In genomic region chr20:45456632-45457031, GRCh38 we compare ENCODE assay signal across 9 cellular contexts. TPM values are rescaled to one million over a fixed set of nuclear protein-coding genes. Genes with fewer than 3 reads are reported as not detected.
DNase-seq lines count a peak whose midpoint lies in the region; ATAC-seq and TF ChIP-seq lines count a peak whose summit lies in the region.
"Had no signal": no experiment of that assay in that cellular context is flagged by ENCODE, and none has a peak within 500 bp of the region (broad histone marks: within the 10 kb centered on the region; RNA-seq: fewer than 3 reads in every experiment).

No MANE protein-coding gene starts in this region.

- TF ChIP-seq EP300 in suprapubic skin (IDR thresholded peaks at IDR 0.05) = no peak

- DNase-seq in NCI-H2081 (lab: John Stamatoyannopoulos, UW) (peak; percentile 33 to 48), NCI-H2081 treated with DMSO at 0.1 percent for 48 hours (lab: John Stamatoyannopoulos, UW) (no peak), M059J (ENCODE audit: low read depth) (peak; percentile 47), mucosa of gallbladder (ENCODE audit: low spot score) (peak; percentile 58), suprapubic skin (ENCODE audit: low spot score in 2 of 2) (no peak), NCI-H2107 (lab: John Stamatoyannopoulos, UW) (no peak)
- DNase-seq in activated naive CD4-positive, alpha-beta T cell treated with anti-CD3 and anti-CD28 coated beads for 36 hours = peak; percentile 74

- H3K4me1 Mint-ChIP-seq in activated naive CD4-positive, alpha-beta T cell treated with anti-CD3 and anti-CD28 coated beads for 36 hours (ENCODE audit: low read depth) = no peaks in the 10 kb centered on the region

- no peak for TF ChIP-seq POLR2A in suprapubic skin (IDR thresholded peaks at IDR 0.05)

- H3K9me3 Mint-ChIP-seq in activated naive CD4-positive, alpha-beta T cell treated with anti-CD3 and anti-CD28 coated beads for 36 hours = no peaks in the 10 kb centered on the region

- H3K27me3 Mint-ChIP-seq in activated naive CD4-positive, alpha-beta T cell treated with anti-CD3 and anti-CD28 coated beads for 36 hours (ENCODE audit: low read depth) = no peaks in the 10 kb centered on the region

- intact Hi-C loops in activated naive CD4-positive, alpha-beta T cell treated with anti-CD3 and anti-CD28 coated beads for 36 hours (cut with micrococcal nuclease) = loop anchor here (1.0 kb wide), 1 partner anchor 315 kb away; no protein-coding TSS in a partner anchor

- 16% methylated on average over 6 of the region's 6 CpGs for WGBS in suprapubic skin

- no peak overlapping the region for H3K27ac ChIP-seq in suprapubic skin
- H3K27ac ChIP-seq: BLaER1 had no signal

- no peaks in the 10 kb centered on the region for H3K36me3 ChIP-seq in suprapubic skin
- H3K36me3 ChIP-seq: BLaER1 had no signal

- CTCF ChIA-PET in activated naive CD4-positive, alpha-beta T cell treated with anti-CD3 and anti-CD28 coated beads for 36 hours (lab: Charles Lee) = interaction anchor here (0.8 to 5.1 kb wide), 4 partner anchors 9 to 314 kb away, joined by 3 to 31 read pairs (median 7); no protein-coding TSS in a partner anchor

- H3K4me1 ChIP-seq in suprapubic skin = no peaks in the 10 kb centered on the region
- H3K4me1 ChIP-seq: BLaER1 had no signal

- peak in 1 of 2 donors; percentile 28 for TF ChIP-seq CTCF in suprapubic skin (IDR thresholded peaks at IDR 0.05)

- H3K27me3 ChIP-seq in suprapubic skin = no peaks in the 10 kb centered on the region
- H3K27me3 ChIP-seq: BLaER1 had no signal

- no peak overlapping the region for H3K27ac Mint-ChIP-seq in activated naive CD4-positive, alpha-beta T cell treated with anti-CD3 and anti-CD28 coated beads for 36 hours

- no peak overlapping the region for H3K4me3 ChIP-seq in suprapubic skin
- H3K4me3 ChIP-seq: BLaER1 had no signal

- no peak for ATAC-seq in HG03045 (IDR thresholded peaks at IDR 0.05; ENCODE audit: unreplicated experiment)

- H3K9me3 ChIP-seq in suprapubic skin = no peaks in the 10 kb centered on the region
- H3K9me3 ChIP-seq: BLaER1 had no signal

- no peak overlapping the region for H3K4me3 Mint-ChIP-seq in activated naive CD4-positive, alpha-beta T cell treated with anti-CD3 and anti-CD28 coated beads for 36 hours

- H3K36me3 Mint-ChIP-seq in activated naive CD4-positive, alpha-beta T cell treated with anti-CD3 and anti-CD28 coated beads for 36 hours (ENCODE audit: low read depth) = no peaks in the 10 kb centered on the region

RNA-seq across cellular contexts. Expression of gene WFDC2, which starts 12.9 kb away (rescaled TPM):
- not detected in 2 replicates for total RNA-seq in M059J (2014; rRNA removed; shearing (Covaris generic))
- total RNA-seq in activated naive CD4-positive, alpha-beta T cell treated with anti-CD3 and anti-CD28 coated beads for 36 hours = 1 to 10 TPM in 1 of 2 experiments, under 1 TPM in 1; 0.83 to 1.0 TPM
- total RNA-seq in mucosa of gallbladder = 144 TPM
- 10 to 100 TPM; 29.6 to 58.0 (median 34.1) TPM for total RNA-seq in suprapubic skin

RNA-seq across cellular contexts. Expression of gene PIGT, which starts 40.7 kb away (rescaled TPM):
- total RNA-seq in M059J (2014; rRNA removed; shearing (Covaris generic)) = 250 and 270 TPM in 2 replicates
- total RNA-seq in activated naive CD4-positive, alpha-beta T cell treated with anti-CD3 and anti-CD28 coated beads for 36 hours = 10 to 100 TPM; 37.7 to 43.8 TPM
- total RNA-seq in mucosa of gallbladder (98.3 TPM), suprapubic skin (10 to 100 TPM; 44.6 to 77.8 (median 51.8) TPM)

RNA-seq across cellular contexts. Expression of gene DBNDD2, which starts 48.5 kb away (rescaled TPM):
- 15.4 and 17.6 TPM in 2 replicates for total RNA-seq in M059J (2014; rRNA removed; shearing (Covaris generic))
- total RNA-seq in activated naive CD4-positive, alpha-beta T cell treated with anti-CD3 and anti-CD28 coated beads for 36 hours = 10 to 100 TPM; 55.3 to 56.7 TPM
- total RNA-seq in mucosa of gallbladder (48.0 TPM), suprapubic skin (10 to 100 TPM; 42.4 to 72.3 (median 49.7) TPM)

RNA-seq across cellular contexts. Expression of gene SPINT3, which starts 58.8 kb away (rescaled TPM):
- not detected in 2 replicates for total RNA-seq in M059J (2014; rRNA removed; shearing (Covaris generic))
- total RNA-seq in activated naive CD4-positive, alpha-beta T cell treated with anti-CD3 and anti-CD28 coated beads for 36 hours = not detected
- not detected for total RNA-seq in mucosa of gallbladder
- 1 to 10 TPM in 1 of 4 donors, not detected in 3; 3.2 TPM for total RNA-seq in suprapubic skin

Comparison
In these comparisons a context has a peak if more than half of its experiments do, and no peak if none do; other contexts are left out.
1. DNase-seq: peak in NCI-H2081 (2 of 2), M059J (single experiment), activated naive CD4-positive, alpha-beta T cell treated with anti-CD3 and anti-CD28 coated beads for 36 hours (single experiment) and mucosa of gallbladder (single experiment); none in NCI-H2081 treated with DMSO at 0.1 percent for 48 hours (single experiment), suprapubic skin (0 of 2) and NCI-H2107 (single experiment).
2. RNA of gene WFDC2, which starts 12.9 kb away (total RNA-seq): 144 TPM in mucosa of gallbladder (single experiment) and 29.6 to 58.0 TPM in suprapubic skin; 0.83 to 1.0 TPM in activated naive CD4-positive, alpha-beta T cell treated with anti-CD3 and anti-CD28 coated beads for 36 hours and not detected in M059J; every median in the first group is over 10 times any median in the second.